Comparison of ENCODE assay signal across 31 cellular contexts in genomic region chr1:236862231-236862591, GRCh38.
A peak's percentile ranks its signal among the peaks of the same experiment; 100 is the strongest.
DNase-seq lines count a peak whose midpoint lies in the region; ATAC-seq and TF ChIP-seq lines count a peak whose summit lies in the region.
"Had no signal": no experiment of that assay in that cellular context is flagged by ENCODE, and none has a peak within 500 bp of the region (broad histone marks: within the 10 kb centered on the region; RNA-seq: fewer than 3 reads in every experiment).

No MANE protein-coding gene starts in this region.

- H3K27ac ChIP-seq in GM23338 (ENCODE audit: low read depth) = no peak overlapping the region
- H3K27ac ChIP-seq in body of pancreas = peak overlapping the region; percentile 70 to 83 (median 80)
- H3K27ac ChIP-seq in muscle layer of colon (ENCODE audit: low read depth, low read length) = peak overlapping the region; percentile 16
- H3K27ac ChIP-seq in spleen = peak overlapping the region in 3 of 8 donors; percentile 27 to 48 (median 48)
- H3K27ac ChIP-seq: GM23248, PC-9, thoracic aorta had no signal

- H3K4me1 Mint-ChIP-seq in GM23338 = no peaks in the 10 kb centered on the region
- peaks cover 10% of the 10 kb centered on the region for H3K4me1 Mint-ChIP-seq in stimulated activated effector memory CD8-positive, alpha-beta T cell treated with anti-CD3 and anti-CD28 coated beads, Interleukin-12 subunit alpha, Interleukin-12 subunit beta, amount 100 ng/mL, for 72 hours
- H3K4me1 Mint-ChIP-seq: brain, IgD-negative memory B cell, neural progenitor cell, WTC11 had no signal

- 50 to 53% methylated on average over 4 of the region's 4 CpGs for WGBS in body of pancreas, 2 donors
- WGBS in spleen, 5 donors = 90 to 96% (median 91%) methylated on average over 4 of the region's 4 CpGs

- DNase-seq in GM23338 (ENCODE audit: low spot score) (no peak), body of pancreas (no peak), spleen (no peak), NCI-H526 treated with DMSO at 0.1 percent for 48 hours (lab: John Stamatoyannopoulos, UW) (no peak)
- no peak for DNase-seq in stimulated activated effector memory CD8-positive, alpha-beta T cell treated with anti-CD3 and anti-CD28 coated beads, Interleukin-12 subunit alpha, Interleukin-12 subunit beta, amount 100 ng/mL, for 72 hours (ENCODE audit: low spot score in 2 of 2)
- DNase-seq: activated effector memory CD4-positive, alpha-beta T cell treated with Interleukin-2 at 50 U/mL for 16 hours; activated naive CD8-positive, alpha-beta T cell treated with anti-CD3 and anti-CD28 coated beads, Interleukin-2, amount 50 U/mL, for 24 hours; CD4-positive, alpha-beta memory T cell; DMS 273 treated with DMSO at 0.1 percent for 48 hours; effector memory CD4-positive, alpha-beta T cell; erythroblast; hippocampal formation; immature natural killer cell; NCI-H1417 treated with DMSO at 0.1 percent for 48 hours; NCI-H524; NK-92 treated with Interleukin-12 subunit alpha and Interleukin-12 subunit beta, amount 100 ng/mL, for 24 hours; PC-9; SHP77 treated with DMSO at 0.1 percent for 48 hours; stimulated activated CD4-positive, alpha-beta T cell treated with anti-CD3 and anti-CD28 coated beads, Interleukin-2, amount 100 ng/mL, for 48 hours; stimulated activated naive B cell treated with anti-CD40 and anti-IgM and Interleukin-4, amounts not matched to agents 10 μg/mL and 1 μg/mL and 100 μg/mL, for 72 hours; SW 1271; T1000 had no signal

- H3K9me3 Mint-ChIP-seq in GM23338 = no peaks in the 10 kb centered on the region; the same call in 2 of the 3 replicates
- H3K9me3 Mint-ChIP-seq in stimulated activated effector memory CD8-positive, alpha-beta T cell treated with anti-CD3 and anti-CD28 coated beads, Interleukin-12 subunit alpha, Interleukin-12 subunit beta, amount 100 ng/mL, for 72 hours = no peaks in the 10 kb centered on the region
- H3K9me3 Mint-ChIP-seq: activated naive CD8-positive, alpha-beta T cell treated with anti-CD3 and anti-CD28 coated beads, Interleukin-2, amount 50 U/mL, for 24 hours; CD4-positive, alpha-beta memory T cell; IgD-negative memory B cell; immature natural killer cell; neural progenitor cell; stimulated activated naive B cell treated with anti-CD40 and anti-IgM and Interleukin-4, amounts not matched to agents 10 μg/mL and 1 μg/mL and 100 μg/mL, for 72 hours; WTC11 had no signal

- H4K20me1 ChIP-seq in GM23338 (replicated peaks; ENCODE audit: insufficient read depth) = no peaks in the 10 kb centered on the region; the same call in 1 of the 2 replicates

- no peak for TF ChIP-seq CTCF in GM23338 (conservative IDR thresholded peaks at IDR 0.05; ENCODE audit: low read depth in 2 of 2)
- TF ChIP-seq CTCF in body of pancreas (IDR thresholded peaks at IDR 0.05) = no peak
- no peak for TF ChIP-seq CTCF in spleen (IDR thresholded peaks at IDR 0.05 in 8 of 11, conservative IDR thresholded peaks at IDR 0.05 in 3 of 11)

- H3K4me1 ChIP-seq in GM23338 (ENCODE audit: insufficient read depth) = no peaks in the 10 kb centered on the region
- H3K4me1 ChIP-seq in body of pancreas = peaks cover 52% of the 10 kb centered on the region
- peaks cover 46% of the 10 kb centered on the region for H3K4me1 ChIP-seq in muscle layer of colon (ENCODE audit: insufficient read depth, low read length)
- peaks cover 0 to 27% (median 0%) of the 10 kb centered on the region in 6 donors for H3K4me1 ChIP-seq in spleen

- intact Hi-C loops in body of pancreas (cut with DNase I) = no loop called here
- intact Hi-C loops in spleen (cut with DNase I; ENCODE audit: low total_unique reads) = loop anchor here (10.0 kb wide), 1 partner anchor 107 kb away; no protein-coding TSS in a partner anchor

- no peak overlapping the region for H2AFZ ChIP-seq in GM23338
- H2AFZ ChIP-seq: GM23248, neural progenitor cell, PC-9 had no signal

- H3K4me2 ChIP-seq in GM23338 = no peak overlapping the region
- H3K4me2 ChIP-seq: neural progenitor cell, PC-9 had no signal

- no peak overlapping the region for H3K4me3 Mint-ChIP-seq in GM23338
- no peak overlapping the region for H3K4me3 Mint-ChIP-seq in stimulated activated effector memory CD8-positive, alpha-beta T cell treated with anti-CD3 and anti-CD28 coated beads, Interleukin-12 subunit alpha, Interleukin-12 subunit beta, amount 100 ng/mL, for 72 hours
- H3K4me3 Mint-ChIP-seq: activated naive CD8-positive, alpha-beta T cell treated with anti-CD3 and anti-CD28 coated beads, Interleukin-2, amount 50 U/mL, for 24 hours; brain; CD4-positive, alpha-beta memory T cell; IgD-negative memory B cell; immature natural killer cell; neural progenitor cell; stimulated activated naive B cell treated with anti-CD40 and anti-IgM and Interleukin-4, amounts not matched to agents 10 μg/mL and 1 μg/mL and 100 μg/mL, for 72 hours; WTC11 had no signal

- H3K4me3 ChIP-seq in GM23338 (no peak overlapping the region), body of pancreas (no peak overlapping the region), muscle layer of colon (ENCODE audit: low read depth in 1 of 2, low read length in 2 of 2) (no peak overlapping the region), spleen (no peak overlapping the region)
- H3K4me3 ChIP-seq: GM23248, mucosa of descending colon, neural progenitor cell, PC-9, thoracic aorta had no signal

- TF ChIP-seq POLR2A in body of pancreas (IDR thresholded peaks at IDR 0.05) (no peak), spleen (IDR thresholded peaks at IDR 0.05) (no peak)

- no peaks in the 10 kb centered on the region for H3K79me2 ChIP-seq in GM23338 (replicated peaks; ENCODE audit: insufficient read depth)

- H3K9me2 ChIP-seq in GM23338 (ENCODE audit: insufficient read depth) = no peaks in the 10 kb centered on the region

- peaks cover 42% of the 10 kb centered on the region for H3K36me3 Mint-ChIP-seq in GM23338 (ENCODE audit: low read depth)
- peaks cover 97% of the 10 kb centered on the region for H3K36me3 Mint-ChIP-seq in stimulated activated effector memory CD8-positive, alpha-beta T cell treated with anti-CD3 and anti-CD28 coated beads, Interleukin-12 subunit alpha, Interleukin-12 subunit beta, amount 100 ng/mL, for 72 hours

- ATAC-seq in GM23338 = no peak
- ATAC-seq in body of pancreas = no peak
- no peak for ATAC-seq in stimulated activated effector memory CD8-positive, alpha-beta T cell treated with anti-CD3 and anti-CD28 coated beads, Interleukin-12 subunit alpha, Interleukin-12 subunit beta, amount 100 ng/mL, for 72 hours
- no peak for ATAC-seq in GM19467 (IDR thresholded peaks at IDR 0.05; ENCODE audit: unreplicated experiment)
- ATAC-seq: mucosa of descending colon; stimulated activated naive B cell treated with anti-CD40 and anti-IgM and Interleukin-4, amounts not matched to agents 10 μg/mL and 1 μg/mL and 100 μg/mL, for 72 hours; WTC11 had no signal

- H3K27me3 ChIP-seq in GM23338 (ENCODE audit: insufficient read depth) (no peaks in the 10 kb centered on the region), body of pancreas (no peaks in the 10 kb centered on the region), muscle layer of colon (ENCODE audit: control insufficient read depth in 1 of 2, insufficient read depth in 2 of 2, low read length in 2 of 2) (no peaks in the 10 kb centered on the region), spleen (replicated peaks in 1 of 7) (no peaks in the 10 kb centered on the region)
- H3K27me3 ChIP-seq: neural progenitor cell had no signal

- H3K36me3 ChIP-seq in GM23338 (ENCODE audit: insufficient read depth) = peaks cover 12% of the 10 kb centered on the region; the same call in 1 of the 2 replicates
- H3K36me3 ChIP-seq in body of pancreas (replicated peaks in 1 of 2; ENCODE audit: insufficient read depth in 1 of 2, low read depth in 2 of 2) = no peaks in the 10 kb centered on the region
- peaks cover 54% of the 10 kb centered on the region for H3K36me3 ChIP-seq in muscle layer of colon (ENCODE audit: insufficient read depth, low read length)
- peaks cover 2 to 100% (median 48%) of the 10 kb centered on the region in 6 donors for H3K36me3 ChIP-seq in spleen
- H3K36me3 ChIP-seq: neural progenitor cell had no signal

- H3F3A ChIP-seq in GM23338 (replicated peaks; ENCODE audit: low read depth) = no peaks in the 10 kb centered on the region

- no peaks in the 10 kb centered on the region for H3K27me3 Mint-ChIP-seq in GM23338 (ENCODE audit: insufficient read depth, low read depth, poor library complexity)
- H3K27me3 Mint-ChIP-seq: activated naive CD8-positive, alpha-beta T cell treated with anti-CD3 and anti-CD28 coated beads, Interleukin-2, amount 50 U/mL, for 24 hours; CD4-positive, alpha-beta memory T cell; IgD-negative memory B cell; stimulated activated naive B cell treated with anti-CD40 and anti-IgM and Interleukin-4, amounts not matched to agents 10 μg/mL and 1 μg/mL and 100 μg/mL, for 72 hours had no signal

- H3K27ac Mint-ChIP-seq in GM23338 = 0 out of 2 replicates have a peak overlapping the region, but pooled peaks have one; percentile 50
- H3K27ac Mint-ChIP-seq in stimulated activated effector memory CD8-positive, alpha-beta T cell treated with anti-CD3 and anti-CD28 coated beads, Interleukin-12 subunit alpha, Interleukin-12 subunit beta, amount 100 ng/mL, for 72 hours = peak overlapping the region; percentile 56
- H3K27ac Mint-ChIP-seq: activated naive CD8-positive, alpha-beta T cell treated with anti-CD3 and anti-CD28 coated beads, Interleukin-2, amount 50 U/mL, for 24 hours; IgD-negative memory B cell; immature natural killer cell; neural progenitor cell; stimulated activated naive B cell treated with anti-CD40 and anti-IgM and Interleukin-4, amounts not matched to agents 10 μg/mL and 1 μg/mL and 100 μg/mL, for 72 hours; WTC11 had no signal

- no peaks in the 10 kb centered on the region for H3K9me3 ChIP-seq in body of pancreas
- no peaks in the 10 kb centered on the region for H3K9me3 ChIP-seq in muscle layer of colon (ENCODE audit: low read length)
- H3K9me3 ChIP-seq in spleen = no peaks in the 10 kb centered on the region
- H3K9me3 ChIP-seq: mucosa of descending colon, thoracic aorta had no signal

- no peak overlapping the region for H3K9ac ChIP-seq in muscle layer of colon (ENCODE audit: low read length)
- H3K9ac ChIP-seq: GM23248, neural progenitor cell had no signal

TF ChIP-seq in GM23338, 12 proteins besides CTCF, POLR2A, EP300 and RAD21 (continues in another document):
- TF ChIP-seq CREB1 (CRISPR knock-in tag; IDR thresholded peaks at IDR 0.05; ENCODE audit: low read depth) = no peak
- TF ChIP-seq ZNF331 (CRISPR knock-in tag; IDR thresholded peaks at IDR 0.05; ENCODE audit: low read depth) = no peak
